In the genomic region with DNA sequence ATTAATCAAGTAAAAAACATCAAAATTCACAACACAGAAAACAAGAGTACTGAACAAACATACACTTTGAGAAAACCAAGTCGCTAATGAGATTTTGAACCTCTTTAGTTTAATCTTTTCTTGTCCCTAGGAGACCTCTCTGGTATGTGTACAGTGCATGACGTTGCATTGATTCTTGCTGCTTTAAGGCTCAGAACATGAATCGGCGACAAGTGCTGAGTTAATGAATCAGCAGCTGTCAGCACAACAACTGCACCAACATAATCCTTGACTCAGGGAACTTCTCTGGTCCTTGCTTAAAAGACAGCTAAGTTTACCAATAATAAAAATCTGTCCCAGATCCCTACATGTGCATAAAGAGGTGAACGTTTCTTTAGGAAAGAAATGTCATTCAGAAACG, we compare ENCODE assay signal across 16 cellular contexts.
"Had no signal": no experiment of that assay in that cellular context is flagged by ENCODE, and none has a peak within 500 bp of the region (broad histone marks: within the 10 kb centered on the region; RNA-seq: fewer than 3 reads in every experiment).

No MANE protein-coding gene starts in this region.

- H3K4me3 Mint-ChIP-seq: activated B cell treated with CpG ODN at 0.5 μM for 24 hours; activated CD4-positive, alpha-beta T cell treated with anti-CD3 and anti-CD28 coated beads, Interleukin-2, amount 10 ng/mL, durations not matched to agents 24 days and 14 days; activated CD8-positive, alpha-beta T cell treated with anti-CD3 and anti-CD28 coated beads, Interleukin-2, amount 10 ng/mL, durations not matched to agents 7 days and 5 days; activated T-cell treated with anti-CD3 and anti-CD28 coated beads, Interleukin-2, amount 50 U/mL, for 72 hours; memory B cell; natural killer cell treated with Interleukin-12 subunit alpha and Interleukin-12 subunit beta and Interleukin-15 and Interleukin-18, amount 100 ng/mL, for 72 hours had no signal

- DNase-seq: activated B cell treated with CpG ODN at 0.5 μM for 24 hours; activated CD4-positive, alpha-beta T cell treated with anti-CD3 and anti-CD28 coated beads, Interleukin-2, amount 10 ng/mL, durations not matched to agents 24 days and 14 days; activated CD8-positive, alpha-beta memory T cell treated with anti-CD3 and anti-CD28 coated beads, Interleukin-2, amount 50 U/mL, for 4 hours; activated CD8-positive, alpha-beta T cell treated with anti-CD3 and anti-CD28 coated beads, Interleukin-2, amount 10 ng/mL, durations not matched to agents 7 days and 5 days; activated gamma-delta T cell; activated T-cell treated with anti-CD3 and anti-CD28 coated beads, Interleukin-2, amount 50 U/mL, for 72 hours; dorsolateral prefrontal cortex; left ventricle myocardium superior; occipital lobe; right lobe of liver; stimulated activated naive CD8-positive, alpha-beta T cell treated with anti-CD3 and anti-CD28 coated beads, Interleukin-15, Interleukin-2, amounts not matched to agents 100 U/mL and 50 U/mL, for 24 hours; trophoblast cell had no signal

- H3K27ac Mint-ChIP-seq: activated B cell treated with CpG ODN at 0.5 μM for 24 hours; activated CD4-positive, alpha-beta T cell treated with anti-CD3 and anti-CD28 coated beads, Interleukin-2, amount 10 ng/mL, durations not matched to agents 24 days and 14 days; activated CD8-positive, alpha-beta T cell treated with anti-CD3 and anti-CD28 coated beads, Interleukin-2, amount 10 ng/mL, durations not matched to agents 7 days and 5 days; activated naive CD4-positive, alpha-beta T cell treated with anti-CD3 and anti-CD28 coated beads, Interleukin-2, amount 50 U/mL, for 72 hours; activated T-cell treated with anti-CD3 and anti-CD28 coated beads, Interleukin-2, amount 50 U/mL, for 72 hours; memory B cell; natural killer cell treated with Interleukin-12 subunit alpha and Interleukin-12 subunit beta and Interleukin-15 and Interleukin-18, amount 100 ng/mL, for 72 hours had no signal

- H3K9me3 Mint-ChIP-seq: activated B cell treated with CpG ODN at 0.5 μM for 24 hours; activated CD4-positive, alpha-beta T cell treated with anti-CD3 and anti-CD28 coated beads, Interleukin-2, amount 10 ng/mL, durations not matched to agents 24 days and 14 days; activated naive CD4-positive, alpha-beta T cell treated with anti-CD3 and anti-CD28 coated beads, Interleukin-2, amount 50 U/mL, for 72 hours; activated T-cell treated with anti-CD3 and anti-CD28 coated beads, Interleukin-2, amount 50 U/mL, for 72 hours; memory B cell; natural killer cell treated with Interleukin-12 subunit alpha and Interleukin-12 subunit beta and Interleukin-15 and Interleukin-18, amount 100 ng/mL, for 72 hours had no signal

- H3K4me1 Mint-ChIP-seq: activated B cell treated with CpG ODN at 0.5 μM for 24 hours had no signal

- ATAC-seq: activated CD8-positive, alpha-beta T cell treated with anti-CD3 and anti-CD28 coated beads, Interleukin-2, amount 10 ng/mL, durations not matched to agents 7 days and 5 days; activated naive CD4-positive, alpha-beta T cell treated with anti-CD3 and anti-CD28 coated beads, Interleukin-2, amount 50 U/mL, for 72 hours; activated T-cell treated with anti-CD3 and anti-CD28 coated beads, Interleukin-2, amount 50 U/mL, for 72 hours; gastroesophageal sphincter; left ventricle myocardium superior; natural killer cell treated with Interleukin-12 subunit alpha and Interleukin-12 subunit beta and Interleukin-15 and Interleukin-18, amount 100 ng/mL, for 72 hours; right lobe of liver; stimulated activated naive CD8-positive, alpha-beta T cell treated with anti-CD3 and anti-CD28 coated beads, Interleukin-15, Interleukin-2, amounts not matched to agents 100 U/mL and 50 U/mL, for 24 hours had no signal

- H3K36me3 Mint-ChIP-seq: activated naive CD4-positive, alpha-beta T cell treated with anti-CD3 and anti-CD28 coated beads, Interleukin-2, amount 50 U/mL, for 72 hours; memory B cell; natural killer cell treated with Interleukin-12 subunit alpha and Interleukin-12 subunit beta and Interleukin-15 and Interleukin-18, amount 100 ng/mL, for 72 hours had no signal

- H3K27me3 Mint-ChIP-seq: memory B cell had no signal
